ENCODE assay signal across 24 cellular contexts in genomic region chr1:48222501-48223242, GRCh38. TPM values are rescaled to one million over a fixed set of nuclear protein-coding genes. Genes with fewer than 3 reads are reported as not detected.
A peak's percentile ranks its signal among the peaks of the same experiment; 100 is the strongest.
DNase-seq lines count a peak whose midpoint lies in the region; ATAC-seq and TF ChIP-seq lines count a peak whose summit lies in the region.
"Had no signal": no experiment of that assay in that cellular context is flagged by ENCODE, and none has a peak within 500 bp of the region (broad histone marks: within the 10 kb centered on the region; RNA-seq: fewer than 3 reads in every experiment).

Gene SLC5A9 (plus strand): TSS chr1:48222716. CDS start chr1:48222737, 21 bp downstream.

- H3K79me1 ChIP-seq in mesendoderm (ENCODE audit: low read length) = no peaks in the 10 kb centered on the region

- H3K56ac ChIP-seq in mesendoderm (ENCODE audit: low read length) = peak within 1 kb of the TSS; percentile 36

- H3K9me3 Mint-ChIP-seq in type B pancreatic cell = no peaks in the 10 kb centered on the region
- H3K9me3 Mint-ChIP-seq: CD4-positive, CD25-positive, alpha-beta regulatory T cell; memory B cell had no signal

- intact Hi-C loops in sciatic nerve (cut with DNase I) = no loop called here

- H4K8ac ChIP-seq in mesendoderm (ENCODE audit: low read depth, low read length) = no peak within 1 kb of the TSS

- no peaks in the 10 kb centered on the region for H3K36me3 Mint-ChIP-seq in type B pancreatic cell
- H3K36me3 Mint-ChIP-seq: CD4-positive, CD25-positive, alpha-beta regulatory T cell; memory B cell; naive B cell had no signal

- peak within 1 kb of the TSS; percentile 57 for H3K27ac Mint-ChIP-seq in type B pancreatic cell
- H3K27ac Mint-ChIP-seq: activated CD4-positive, alpha-beta T cell treated with anti-CD3 and anti-CD28 coated beads for 36 hours; CD4-positive, CD25-positive, alpha-beta regulatory T cell; memory B cell had no signal

- WGBS in mesendoderm (ENCODE audit: extremely low coverage, insufficient coverage, low lambda C conversion rate) = no CpG with 5 or more reads among the region's 8 CpGs

- no peaks in the 10 kb centered on the region for H3K79me2 ChIP-seq in mesendoderm (ENCODE audit: control insufficient read depth, insufficient read depth, low read length)

- TF ChIP-seq CTCF in VCaP (conservative IDR thresholded peaks at IDR 0.05) (no peak), type B pancreatic cell (conservative IDR thresholded peaks at IDR 0.05) (no peak)

- H3K23ac ChIP-seq in mesendoderm (ENCODE audit: low read length) = no peak within 1 kb of the TSS

- no peak within 1 kb of the TSS for H2BK15ac ChIP-seq in mesendoderm (replicated peaks; ENCODE audit: low read depth)

- H3K4ac ChIP-seq in mesendoderm (ENCODE audit: low read depth, low read length) = peak within 1 kb of the TSS; percentile 22

- H3K4me3 ChIP-seq in mesendoderm (ENCODE audit: low read length) = no peak within 1 kb of the TSS
- H3K4me3 ChIP-seq: adrenal gland, testis had no signal

- H3K4me3 Mint-ChIP-seq in type B pancreatic cell = peak within 1 kb of the TSS; percentile 56
- H3K4me3 Mint-ChIP-seq: activated CD4-positive, alpha-beta T cell treated with anti-CD3 and anti-CD28 coated beads for 36 hours; CD4-positive, CD25-positive, alpha-beta regulatory T cell; memory B cell; naive B cell had no signal

- no peaks in the 10 kb centered on the region for H3K27me3 ChIP-seq in mesendoderm (ENCODE audit: insufficient read depth, low read length, poor library complexity)
- H3K27me3 ChIP-seq: adrenal gland, testis had no signal

- H2BK120ac ChIP-seq in mesendoderm (ENCODE audit: low read depth, low read length) = no peak within 1 kb of the TSS

- peak; percentile 34 for DNase-seq in islet precursor cell
- DNase-seq in mesendoderm = no peak
- no peak for DNase-seq in type B pancreatic cell (ENCODE audit: extremely low spot score, unreplicated experiment)
- no peak for DNase-seq in sciatic nerve (ENCODE audit: low spot score)
- DNase-seq in putamen (ENCODE audit: low spot score) = no peak
- DNase-seq: activated CD4-positive, alpha-beta T cell treated with anti-CD3 and anti-CD28 coated beads for 36 hours; activated T-cell treated with anti-CD3 and anti-CD28 coated beads, Interleukin-2, amount 50 U/mL, for 1 hour; adrenal gland; CD4-positive, CD25-positive, alpha-beta regulatory T cell; effector memory CD4-positive, alpha-beta T cell; foreskin keratinocyte; KG1; naive B cell; occipital lobe; right cardiac atrium; RPMI8226; stimulated activated CD4-positive, alpha-beta T cell treated with anti-CD3 and anti-CD28 coated beads, Interleukin-4, amount 100 ng/mL, for 4 hours; stimulated activated naive CD4-positive, alpha-beta T cell; testis had no signal

- H3K36me3 ChIP-seq in mesendoderm (ENCODE audit: control insufficient read depth, insufficient read depth, low read length) = no peaks in the 10 kb centered on the region
- H3K36me3 ChIP-seq: adrenal gland had no signal

- no peak within 1 kb of the TSS for H3K4me2 ChIP-seq in mesendoderm (ENCODE audit: low read length)

- ATAC-seq in HG03565 (IDR thresholded peaks at IDR 0.05; ENCODE audit: unreplicated experiment) = no peak
- no peak for ATAC-seq in sciatic nerve
- ATAC-seq: activated CD4-positive, alpha-beta T cell treated with anti-CD3 and anti-CD28 coated beads for 36 hours; esophagus mucosa; foreskin keratinocyte; right cardiac atrium had no signal

- H3K27ac ChIP-seq in VCaP (peak within 1 kb of the TSS; percentile 47; the same call in 1 of the 2 replicates), mesendoderm (ENCODE audit: low read depth, low read length) (no peak within 1 kb of the TSS)
- H3K27ac ChIP-seq: adrenal gland, foreskin keratinocyte, testis had no signal

- H3K18ac ChIP-seq in mesendoderm (ENCODE audit: low read length) = peak within 1 kb of the TSS; percentile 11

- H2AK5ac ChIP-seq in mesendoderm (ENCODE audit: low read length) = peak within 1 kb of the TSS; percentile 53

- peak within 1 kb of the TSS; percentile 33 for H2BK5ac ChIP-seq in mesendoderm (ENCODE audit: low read length)

- H3K9ac ChIP-seq in mesendoderm (ENCODE audit: low read length) = no peak within 1 kb of the TSS

- peaks cover 12% of the 10 kb centered on the region for H3K27me3 Mint-ChIP-seq in type B pancreatic cell
- H3K27me3 Mint-ChIP-seq: activated CD4-positive, alpha-beta T cell treated with anti-CD3 and anti-CD28 coated beads for 36 hours had no signal

- H3K4me1 ChIP-seq in mesendoderm (ENCODE audit: control insufficient read depth, low read depth, low read length) = no peaks in the 10 kb centered on the region
- H3K4me1 ChIP-seq: adrenal gland, foreskin keratinocyte, testis had no signal

- peaks cover 7% of the 10 kb centered on the region for H3K4me1 Mint-ChIP-seq in type B pancreatic cell (ENCODE audit: unreplicated experiment)
- H3K4me1 Mint-ChIP-seq: activated CD4-positive, alpha-beta T cell treated with anti-CD3 and anti-CD28 coated beads for 36 hours; CD4-positive, CD25-positive, alpha-beta regulatory T cell; memory B cell had no signal

- H4K5ac ChIP-seq in mesendoderm (ENCODE audit: low read length) = no peak within 1 kb of the TSS

RNA-seq across cellular contexts. Expression of gene SLC5A9, which starts in this region (rescaled TPM):
- 1.2 TPM for polyA plus RNA-seq in mesendoderm (2013, experiment 1 of 2)
- polyA plus RNA-seq in mesendoderm (2013, experiment 2 of 2) = 1.0 TPM
- 1.6 and 2.1 TPM in 2 replicates for total RNA-seq in type B pancreatic cell (ENCODE audit: low replicate concordance)
- 0.40 TPM for total RNA-seq in sciatic nerve
- total RNA-seq: activated CD4-positive, alpha-beta T cell treated with anti-CD3 and anti-CD28 coated beads for 36 hours; CD4-positive, CD25-positive, alpha-beta regulatory T cell; esophagus mucosa; foreskin keratinocyte; occipital lobe; T-helper 1 cell treated with Interleukin-12 subunit alpha and Interleukin-12 subunit beta and Interleukin-4 antibody, amounts not matched to agents 30 ng/mL and 1 ng/mL, for 36 hours had no signal
- polyA plus RNA-seq: CD4-positive, CD25-positive, alpha-beta regulatory T cell; foreskin keratinocyte had no signal
